In the genomic region with DNA sequence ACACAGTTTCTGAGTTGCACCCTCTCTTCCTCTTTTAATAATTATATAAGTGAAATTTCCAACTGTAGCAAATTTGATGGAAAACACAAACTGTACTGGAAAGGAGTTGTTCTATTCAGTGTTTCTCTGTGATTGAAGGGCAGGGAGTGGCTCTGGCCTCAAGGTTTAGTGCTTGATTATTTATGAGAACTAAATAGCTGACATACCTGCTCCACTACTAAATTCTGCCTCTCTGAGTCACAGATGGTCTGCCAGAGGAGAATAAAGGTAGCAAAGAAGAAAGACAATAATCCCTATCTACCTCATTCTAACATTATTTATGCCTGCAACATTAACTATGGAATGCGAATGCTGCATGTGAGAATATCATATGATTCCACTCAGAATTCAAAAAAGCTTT, we compare ENCODE assay signal across 26 cellular contexts. TPM values are rescaled to one million over a fixed set of nuclear protein-coding genes. Genes with fewer than 3 reads are reported as not detected.
DNase-seq lines count a peak whose midpoint lies in the region; FAIRE-seq and TF ChIP-seq lines count a peak whose summit lies in the region.
"Had no signal": no experiment of that assay in that cellular context is flagged by ENCODE, and none has a peak within 500 bp of the region (broad histone marks: within the 10 kb centered on the region; RNA-seq: fewer than 3 reads in every experiment).

No MANE protein-coding gene starts in this region.

- H3K79me1 ChIP-seq in mesendoderm (ENCODE audit: low read length), result no peaks in the 10 kb centered on the region

- DNase-seq in A172 (ENCODE audit: low spot score) (peak; percentile 23), M059J (ENCODE audit: low read depth) (peak; percentile 64), epithelial cell of proximal tubule (ENCODE audit: low read depth) (peak; percentile 22), mesendoderm (peak; percentile 44), GM12891 (ENCODE audit: insufficient read length, low spot score) (no peak), putamen (ENCODE audit: low spot score) (no peak), posterior cingulate gyrus (no peak), MV-4-11 (lab: John Stamatoyannopoulos, UW) (no peak)
- DNase-seq: activated CD4-positive, alpha-beta T cell treated with anti-CD3 and anti-CD28 coated beads for 4 hours; activated CD8-positive, alpha-beta memory T cell treated with anti-CD3 and anti-CD28 coated beads for 24 hours; activated effector memory CD4-positive, alpha-beta T cell treated with anti-CD3 and anti-CD28 coated beads, Interleukin-2, amount 50 U/mL, for 16 hours; AML-193; CD8-positive, alpha-beta T cell; cerebellar nuclear complex; DMS153; dorsolateral prefrontal cortex; HCEC 1CT; NCI-H1694; SHP77; sigmoid colon; stimulated activated naive B cell treated with anti-CD40 and anti-IgM and Interleukin-4, amounts not matched to agents 10 μg/mL and 1 μg/mL and 100 μg/mL, for 72 hours had no signal

- H3K4me3 ChIP-seq in epithelial cell of proximal tubule (ENCODE audit: low read depth, low read length), result no peak overlapping the region
- H3K4me3 ChIP-seq in mesendoderm (ENCODE audit: low read length), result no peak overlapping the region
- H3K4me3 ChIP-seq: dorsolateral prefrontal cortex, neural progenitor cell, sigmoid colon had no signal

- H3K9ac ChIP-seq in mesendoderm (ENCODE audit: low read length), result no peak overlapping the region
- H3K9ac ChIP-seq: neural progenitor cell had no signal

- TF ChIP-seq POLR2A in GM12891 (IDR thresholded peaks at IDR 0.05; ENCODE audit: low read depth, low read length), result no peak

- no peak overlapping the region for H3K4ac ChIP-seq in mesendoderm (ENCODE audit: low read depth, low read length)

- no peak for TF ChIP-seq CTCF in epithelial cell of proximal tubule (conservative IDR thresholded peaks at IDR 0.05; ENCODE audit: low read depth, low read length)

- no peak overlapping the region for H2AK5ac ChIP-seq in mesendoderm (ENCODE audit: low read length)

- no peaks in the 10 kb centered on the region for H3K36me3 ChIP-seq in mesendoderm (ENCODE audit: control insufficient read depth, insufficient read depth, low read length)
- H3K36me3 ChIP-seq: neural progenitor cell, sigmoid colon had no signal

- no peak overlapping the region for H3K56ac ChIP-seq in mesendoderm (ENCODE audit: low read length)

- WGBS in mesendoderm (ENCODE audit: extremely low coverage, insufficient coverage, low lambda C conversion rate), result no CpG with 5 or more reads among the region's 1 CpG

- H3K27me3 ChIP-seq in mesendoderm (ENCODE audit: insufficient read depth, low read length, poor library complexity), result no peaks in the 10 kb centered on the region
- H3K27me3 ChIP-seq: neural progenitor cell, sigmoid colon had no signal

- no peak overlapping the region for H3K4me2 ChIP-seq in mesendoderm (ENCODE audit: low read length)
- H3K4me2 ChIP-seq: neural progenitor cell had no signal

- H2BK15ac ChIP-seq in mesendoderm (replicated peaks; ENCODE audit: low read depth), result no peak overlapping the region

- H3K79me2 ChIP-seq in mesendoderm (ENCODE audit: control insufficient read depth, insufficient read depth, low read length), result no peaks in the 10 kb centered on the region

- H4K8ac ChIP-seq in mesendoderm (ENCODE audit: low read depth, low read length), result no peak overlapping the region

- H3K23ac ChIP-seq in mesendoderm (ENCODE audit: low read length), result no peak overlapping the region

- H3K27ac ChIP-seq in mesendoderm (ENCODE audit: low read depth, low read length), result no peak overlapping the region
- H3K27ac ChIP-seq: dorsolateral prefrontal cortex, neural progenitor cell, sigmoid colon, VCaP had no signal

- no peak overlapping the region for H3K18ac ChIP-seq in mesendoderm (ENCODE audit: low read length)

- H2BK5ac ChIP-seq in mesendoderm (ENCODE audit: low read length), result no peak overlapping the region

- H4K5ac ChIP-seq in mesendoderm (ENCODE audit: low read length), result no peak overlapping the region

- intact Hi-C loops in posterior cingulate gyrus (cut with DNase I), result no loop called here

- FAIRE-seq in GM12891 (lab: Jason Lieb, UNC), result no peak
- FAIRE-seq: A204.1 had no signal

- no peak overlapping the region for H2BK120ac ChIP-seq in mesendoderm (ENCODE audit: low read depth, low read length)

- no peaks in the 10 kb centered on the region for H3K4me1 ChIP-seq in mesendoderm (ENCODE audit: control insufficient read depth, low read depth, low read length)

TF ChIP-seq in GM12891, 5 proteins besides CTCF, POLR2A, EP300 and RAD21:
- TF ChIP-seq PAX5 (IDR thresholded peaks at IDR 0.05; ENCODE audit: insufficient read depth, low read length, severe bottlenecking), result no peak
- TF ChIP-seq POLR2AphosphoS5 (IDR thresholded peaks at IDR 0.05; ENCODE audit: low read depth, low read length), result no peak
- no peak for TF ChIP-seq POU2F2 (IDR thresholded peaks at IDR 0.05; ENCODE audit: low read depth, low read length)
- TF ChIP-seq SPI1 (IDR thresholded peaks at IDR 0.05; ENCODE audit: low read depth, low read length), result no peak
- TF ChIP-seq TAF1 (IDR thresholded peaks at IDR 0.05; ENCODE audit: low read depth, low read length), result no peak
TF ChIP-seq in GM12891: peak in this region for 0.

RNA-seq across cellular contexts. Expression of a gene that starts 9.3 kb away (rescaled TPM):
- total RNA-seq in A172 (2014; rRNA removed; shearing (Covaris generic)), result 0.17 TPM in 1 of 2 replicates, not detected in the other
- not detected in 2 replicates for total RNA-seq in M059J (2014; rRNA removed; shearing (Covaris generic))
- 0.07 TPM in 1 of 2 replicates, not detected in the other for total RNA-seq in epithelial cell of proximal tubule
- 0.01 TPM for polyA plus RNA-seq in mesendoderm (2013, experiment 1 of 2)
- 0.04 TPM for polyA plus RNA-seq in mesendoderm (2013, experiment 2 of 2)
- not detected for polyA plus RNA-seq in GM12891 (2012; ENCODE audit: low read depth, missing spikeins)
- total RNA-seq: CD8-positive, alpha-beta T cell; G401; OCI-LY7 had no signal

Comparison
In these comparisons a context has a peak if more than half of its experiments do, and no peak if none do; other contexts are left out.
1. DNase-seq: peak in A172 (single experiment), M059J (single experiment), epithelial cell of proximal tubule (single experiment) and mesendoderm (single experiment); none in GM12891 (single experiment), putamen (single experiment), posterior cingulate gyrus (0 of 10) and MV-4-11 (single experiment).